In genomic region chr4:147345662-147346061, GRCh38 we compare ENCODE assay signal across 20 cellular contexts.
"Had no signal": no experiment of that assay in that cellular context is flagged by ENCODE, and none has a peak within 500 bp of the region (broad histone marks: within the 10 kb centered on the region; RNA-seq: fewer than 3 reads in every experiment).

No MANE protein-coding gene starts in this region.

- H3K4me3 ChIP-seq: MG63 had no signal

- FAIRE-seq: HepG2 had no signal

- ATAC-seq: HepG2 had no signal

- DNase-seq: IMR-90, Karpas-422, KG1, MG63, NCI-H1092, NCI-H1105 treated with DMSO at 0.1 percent for 48 hours, NCI-H1417 treated with DMSO at 0.1 percent for 48 hours, NCI-H187, NCI-H2029, NCI-H2081 treated with DMSO at 0.1 percent for 48 hours, NCI-H2171, NCI-H226, NCI-H446, NCI-H510A, NCI-H524 treated with DMSO at 0.1 percent for 48 hours, NCI-H69, NCI-H774, SHP77, SK-N-SH had no signal
